14 cellular contexts compared by ENCODE assay signal in the genomic region with DNA sequence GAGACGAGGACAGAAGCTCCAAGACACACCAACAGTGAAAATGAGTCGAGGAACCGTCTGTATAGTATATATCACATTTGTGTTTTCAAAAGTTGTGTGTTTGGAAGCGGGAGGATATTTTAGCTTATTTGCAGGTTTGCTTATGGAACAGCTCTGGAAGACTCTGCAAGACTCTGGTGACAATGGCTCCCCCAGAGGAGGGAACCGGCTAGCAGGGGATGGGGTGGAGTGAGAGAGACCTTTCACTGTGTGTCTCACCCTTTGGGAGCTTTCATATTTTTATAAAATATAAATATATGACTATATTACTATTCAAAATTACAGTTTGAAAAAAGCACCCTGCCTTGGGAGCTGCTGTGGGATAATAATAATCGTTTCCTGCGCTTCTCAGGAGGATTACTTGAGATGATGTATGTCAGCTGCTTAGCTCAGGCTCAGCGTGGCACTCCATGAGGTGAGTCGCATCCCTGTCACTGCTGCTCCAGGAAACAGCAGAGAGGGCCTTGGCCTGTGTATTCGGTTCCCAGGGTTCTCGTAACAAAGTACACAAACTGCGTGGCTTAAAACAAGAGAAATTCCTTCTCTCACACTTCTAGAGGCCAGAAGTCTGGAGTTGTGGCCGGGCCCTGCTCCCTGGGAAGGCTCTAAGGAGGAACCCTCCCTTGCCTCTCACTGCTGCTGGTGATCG.
A peak's percentile ranks its signal among the peaks of the same experiment; 100 is the strongest.
DNase-seq lines count a peak whose midpoint lies in the region; ATAC-seq, FAIRE-seq and TF ChIP-seq lines count a peak whose summit lies in the region.
"Had no signal": no experiment of that assay in that cellular context is flagged by ENCODE, and none has a peak within 500 bp of the region (broad histone marks: within the 10 kb centered on the region; RNA-seq: fewer than 3 reads in every experiment).

No MANE protein-coding gene starts in this region.

- H3K4me1 Mint-ChIP-seq in MCF 10A (ENCODE audit: insufficient read depth, unreplicated experiment), result peaks cover 36% of the 10 kb centered on the region
- H3K4me1 Mint-ChIP-seq: immature natural killer cell had no signal

- H3K4me1 ChIP-seq in breast epithelium, result peaks cover 10 to 15% of the 10 kb centered on the region in 2 donors
- H3K4me1 ChIP-seq in Panc1 (ENCODE audit: control insufficient read depth, insufficient read depth, low read length), result peaks cover 27% of the 10 kb centered on the region
- peaks cover 33% of the 10 kb centered on the region for H3K4me1 ChIP-seq in skeletal muscle satellite cell (ENCODE audit: control insufficient read depth, insufficient read depth, low read length)
- H3K4me1 ChIP-seq in kidney (ENCODE audit: control insufficient read depth in 1 of 2, insufficient read depth in 1 of 2, low read depth in 1 of 2, low read length in 2 of 2), result peaks cover 0 to 4% of the 10 kb centered on the region in 2 donors

- BruUV-seq in MCF 10A (replicated peaks; lab: Mats Ljungman, UMichigan) (no TSS peak), Panc1 (replicated peaks; lab: Mats Ljungman, UMichigan) (no TSS peak)

- H3K27me3 ChIP-seq in breast epithelium (no peaks in the 10 kb centered on the region), Panc1 (ENCODE audit: control insufficient read depth, insufficient read depth, low read length) (no peaks in the 10 kb centered on the region), skeletal muscle satellite cell (ENCODE audit: control insufficient read depth, insufficient read depth, low read length) (peaks cover 21% of the 10 kb centered on the region)
- H3K27me3 ChIP-seq: upper lobe of left lung had no signal

- H3K27me3 Mint-ChIP-seq in MCF 10A (ENCODE audit: insufficient read depth, unreplicated experiment), result no peaks in the 10 kb centered on the region

- no peaks in the 10 kb centered on the region for H3K36me3 Mint-ChIP-seq in MCF 10A (ENCODE audit: insufficient read depth, unreplicated experiment)
- H3K36me3 Mint-ChIP-seq: immature natural killer cell had no signal

- no peak overlapping the region for H3K4me3 Mint-ChIP-seq in MCF 10A (ENCODE audit: unreplicated experiment)
- H3K4me3 Mint-ChIP-seq: activated T-helper 1 cell treated with anti-CD3 and anti-CD28 coated beads, Interleukin-12 subunit alpha, Interleukin-12 subunit beta, Interleukin-2, Interleukin-4 antibody, amounts not matched to agents 30 ng/mL and 10 ng/mL and 1 ng/mL, durations not matched to agents 14 hours and 24 hours and 36 hours; immature natural killer cell; nephron had no signal

- H3K9me3 Mint-ChIP-seq in MCF 10A (ENCODE audit: unreplicated experiment), result no peaks in the 10 kb centered on the region
- H3K9me3 Mint-ChIP-seq: activated T-helper 1 cell treated with anti-CD3 and anti-CD28 coated beads, Interleukin-12 subunit alpha, Interleukin-12 subunit beta, Interleukin-2, Interleukin-4 antibody, amounts not matched to agents 30 ng/mL and 10 ng/mL and 1 ng/mL, durations not matched to agents 14 hours and 24 hours and 36 hours; nephron had no signal

- CTCF ChIA-PET in MCF 10A (lab: Yijun Ruan, JAX) (interaction anchor here (0.6 to 1.5 kb wide), 4 partner anchors 75 to 237 kb away, joined by 3 to 8 read pairs (median 3); no protein-coding TSS in a partner anchor), Panc1 (lab: Charles Lee) (interaction anchor here (0.9 kb wide), 1 partner anchor 187 kb away, joined by 3 read pairs; no protein-coding TSS in a partner anchor)

- H3K9me3 ChIP-seq in breast epithelium (peaks cover 0 to 5% of the 10 kb centered on the region in 2 donors), Panc1 (ENCODE audit: control insufficient read depth, insufficient read depth, low read depth, low read length) (no peaks in the 10 kb centered on the region), skeletal muscle satellite cell (replicated peaks; ENCODE audit: low read length) (no peaks in the 10 kb centered on the region), kidney (ENCODE audit: control insufficient read depth in 1 of 2, low read length in 2 of 2) (no peaks in the 10 kb centered on the region)

- POLR2A ChIA-PET in MCF 10A (lab: Yijun Ruan, JAX) (interaction anchor here (1.2 to 3.4 kb wide), 4 partner anchors 14 to 261 kb away, joined by 4 to 19 read pairs (median 7); no protein-coding TSS in a partner anchor), Panc1 (lab: Charles Lee) (interaction anchor here (0.5 kb wide), 1 partner anchor 176 kb away, joined by 4 read pairs; no protein-coding TSS in a partner anchor)

- ATAC-seq in Panc1 (peak; percentile 47; the same call in 1 of the 2 replicates), esophagus mucosa (peak; percentile 41), GM21367 (IDR thresholded peaks at IDR 0.05; ENCODE audit: unreplicated experiment) (no peak)
- no peak for ATAC-seq in activated CD4-positive, CD25-positive, alpha-beta regulatory T cell treated with anti-CD3 and anti-CD28 coated beads, Interleukin-2, amount 50 U/mL, for 24 hours

- no peak for TF ChIP-seq CTCF in MCF 10A (IDR thresholded peaks at IDR 0.05; ENCODE audit: unreplicated experiment)
- no peak for TF ChIP-seq CTCF in breast epithelium (IDR thresholded peaks at IDR 0.05)
- no peak for TF ChIP-seq CTCF in Panc1 (IDR thresholded peaks at IDR 0.05)
- TF ChIP-seq CTCF in kidney (IDR thresholded peaks at IDR 0.05; ENCODE audit: borderline replicate concordance, extremely low read depth, insufficient read depth), result no peak

- H3K9ac ChIP-seq in skeletal muscle satellite cell (ENCODE audit: low read depth, low read length), result peak overlapping the region; percentile 34
- no peak overlapping the region for H3K9ac ChIP-seq in kidney (ENCODE audit: low read length in 2 of 2)

- H3K4me3 ChIP-seq in breast epithelium (no peak overlapping the region), Panc1 (ENCODE audit: low read depth in 2 of 2, low read length in 2 of 2) (no peak overlapping the region), skeletal muscle satellite cell (ENCODE audit: low read length) (no peak overlapping the region), kidney (ENCODE audit: low read length in 2 of 2) (no peak overlapping the region)
- H3K4me3 ChIP-seq: skin epidermis, upper lobe of left lung had no signal

- H3K27ac Mint-ChIP-seq in MCF 10A (ENCODE audit: low read depth, unreplicated experiment), result no peak overlapping the region
- H3K27ac Mint-ChIP-seq: activated T-helper 1 cell treated with anti-CD3 and anti-CD28 coated beads, Interleukin-12 subunit alpha, Interleukin-12 subunit beta, Interleukin-2, Interleukin-4 antibody, amounts not matched to agents 30 ng/mL and 10 ng/mL and 1 ng/mL, durations not matched to agents 14 hours and 24 hours and 36 hours; immature natural killer cell; nephron had no signal

- no peak for FAIRE-seq in kidney (lab: Jason Lieb, UNC)

- peak overlapping the region; percentile 26 for H3K4me2 ChIP-seq in skeletal muscle satellite cell (ENCODE audit: low read length)

- in situ Hi-C loops in Panc1 (cut with HindIII; ENCODE audit: low pct_unique_long_range_greater_than_20kb, low sequenced_read_pairs), result no loop called here

- TF ChIP-seq POLR2A in breast epithelium (IDR thresholded peaks at IDR 0.05), result no peak

- H3K27ac ChIP-seq in breast epithelium (no peak overlapping the region), Panc1 (ENCODE audit: low read length) (no peak overlapping the region), kidney (ENCODE audit: low read depth in 2 of 2, low read length in 2 of 2) (no peak overlapping the region)
- H3K27ac ChIP-seq: upper lobe of left lung had no signal

- intact Hi-C loops in MCF 10A (cut with micrococcal nuclease), result loop anchor here (2.0 kb wide), 1 partner anchor 187 kb away; no protein-coding TSS in a partner anchor
- intact Hi-C loops in breast epithelium (cut with DNase I; ENCODE audit: low total_unique reads), result no loop called here
- intact Hi-C loops in Panc1 (cut with micrococcal nuclease; ENCODE audit: unreplicated experiment), result loop anchor here (10.0 kb wide), 1 partner anchor 185 kb away; a partner anchor contains a TSS
- intact Hi-C loops in kidney (cut with DNase I), result no loop called here

- H3K36me3 ChIP-seq in breast epithelium (no peaks in the 10 kb centered on the region), Panc1 (ENCODE audit: control insufficient read depth, insufficient read depth, low read length) (no peaks in the 10 kb centered on the region), skeletal muscle satellite cell (ENCODE audit: insufficient read depth, low read length) (no peaks in the 10 kb centered on the region), kidney (ENCODE audit: control insufficient read depth in 1 of 2, insufficient read depth in 2 of 2, low read length in 2 of 2) (no peaks in the 10 kb centered on the region)
- H3K36me3 ChIP-seq: upper lobe of left lung had no signal

- DNase-seq in MCF 10A (ENCODE audit: unreplicated experiment) (peak; percentile 46), breast epithelium (ENCODE audit: low spot score in 2 of 2) (no peak), Panc1 (ENCODE audit: low read depth, low spot score) (no peak), kidney (no peak)
- DNase-seq: activated CD4-positive, alpha-beta T cell treated with anti-CD3 and anti-CD28 coated beads for 48 hours; immature natural killer cell; upper lobe of left lung had no signal

Comparison
In these comparisons a context has a peak if more than half of its experiments do, and no peak if none do; other contexts are left out.
1. intact Hi-C loops: an anchor here in MCF 10A (2.0 kb wide) and Panc1 (10.0 kb wide); none called in breast epithelium and kidney.
2. ATAC-seq: peak in Panc1 (single experiment) and esophagus mucosa (single experiment); none in GM21367 (single experiment) and activated CD4-positive, CD25-positive, alpha-beta regulatory T cell treated with anti-CD3 and anti-CD28 coated beads, Interleukin-2, amount 50 U/mL, for 24 hours (0 of 2).